In genomic region chrX:1537031-1537715, GRCh38 we compare ENCODE assay signal across 8 cellular contexts. TPM values are rescaled to one million over a fixed set of nuclear protein-coding genes. Genes with fewer than 3 reads are reported as not detected.
A peak's percentile ranks its signal among the peaks of the same experiment; 100 is the strongest.
DNase-seq lines count a peak whose midpoint lies in the region; ATAC-seq and TF ChIP-seq lines count a peak whose summit lies in the region.

Gene P2RY8 (minus strand): TSS chrX:1537185. CDS start chrX:1466558, 70,627 bp downstream.

- H3K9me3 ChIP-seq in Caco-2: no peaks in the 10 kb centered on the region

- peak within 1 kb of the TSS; percentile 58 for H3K4me3 Mint-ChIP-seq in Caco-2 (ENCODE audit: unreplicated experiment)
- peak within 1 kb of the TSS; percentile 94 for H3K4me3 Mint-ChIP-seq in activated naive CD8-positive, alpha-beta T cell
- H3K4me3 Mint-ChIP-seq in stimulated activated effector memory CD8-positive, alpha-beta T cell treated with anti-CD3 and anti-CD28 coated beads, Interleukin-12 subunit alpha, Interleukin-12 subunit beta, amount 100 ng/mL, for 72 hours: peak within 1 kb of the TSS; percentile 92

- POLR2A ChIA-PET in Caco-2 (lab: Charles Lee): no interaction called here

- intact Hi-C loops in Caco-2 (cut with micrococcal nuclease; ENCODE audit: unreplicated experiment): no loop called here

- no peaks in the 10 kb centered on the region for H3K36me3 Mint-ChIP-seq in Caco-2 (ENCODE audit: insufficient read depth, unreplicated experiment)
- no peaks in the 10 kb centered on the region for H3K36me3 Mint-ChIP-seq in activated naive CD8-positive, alpha-beta T cell
- peaks cover 37% of the 10 kb centered on the region for H3K36me3 Mint-ChIP-seq in stimulated activated effector memory CD8-positive, alpha-beta T cell treated with anti-CD3 and anti-CD28 coated beads, Interleukin-12 subunit alpha, Interleukin-12 subunit beta, amount 100 ng/mL, for 72 hours

- no peak within 1 kb of the TSS for H3K27ac Mint-ChIP-seq in Caco-2 (ENCODE audit: unreplicated experiment)
- H3K27ac Mint-ChIP-seq in activated naive CD8-positive, alpha-beta T cell: peak within 1 kb of the TSS; percentile 99
- peak within 1 kb of the TSS; percentile 97 for H3K27ac Mint-ChIP-seq in stimulated activated effector memory CD8-positive, alpha-beta T cell treated with anti-CD3 and anti-CD28 coated beads, Interleukin-12 subunit alpha, Interleukin-12 subunit beta, amount 100 ng/mL, for 72 hours

- CTCF ChIA-PET in Caco-2 (lab: Charles Lee): no interaction called here

- ATAC-seq in GM19372 (IDR thresholded peaks at IDR 0.05; ENCODE audit: low read depth, unreplicated experiment) (peak; percentile 75), HG03460 (IDR thresholded peaks at IDR 0.05; ENCODE audit: unreplicated experiment) (peak; percentile 53)
- peak; percentile 83 for ATAC-seq in stimulated activated effector memory CD8-positive, alpha-beta T cell treated with anti-CD3 and anti-CD28 coated beads, Interleukin-12 subunit alpha, Interleukin-12 subunit beta, amount 100 ng/mL, for 72 hours

- TF ChIP-seq CTCF in Caco-2 (IDR thresholded peaks at IDR 0.05; ENCODE audit: insufficient read depth in 1 of 2, low read depth in 1 of 2, low read length in 1 of 2, severe bottlenecking in 1 of 2, unreplicated experiment in 1 of 2): no peak

- no peaks in the 10 kb centered on the region for H3K27me3 Mint-ChIP-seq in Caco-2 (ENCODE audit: insufficient read depth, unreplicated experiment)
- no peaks in the 10 kb centered on the region for H3K27me3 Mint-ChIP-seq in activated naive CD8-positive, alpha-beta T cell

- H3K27me3 ChIP-seq in Caco-2 (replicated peaks; ENCODE audit: control insufficient read depth, insufficient read depth, low read length): no peaks in the 10 kb centered on the region

- H3K4me3 ChIP-seq in Caco-2 (ENCODE audit: low read depth, low read length): peak within 1 kb of the TSS; percentile 16

- DNase-seq in Caco-2: no peak
- DNase-seq in T follicular helper cell (ENCODE audit: low read depth): peak; percentile 62
- DNase-seq in lung microvascular endothelial cell (ENCODE audit: low read depth in 2 of 2): peak; percentile 32 to 85
- DNase-seq in stimulated activated effector memory CD8-positive, alpha-beta T cell treated with anti-CD3 and anti-CD28 coated beads, Interleukin-12 subunit alpha, Interleukin-12 subunit beta, amount 100 ng/mL, for 72 hours (ENCODE audit: low spot score in 2 of 2): peak in 1 of 2 donors; percentile 66
- DNase-seq in cerebellum (ENCODE audit: low spot score): no peak

- H3K36me3 ChIP-seq in Caco-2 (ENCODE audit: control insufficient read depth, insufficient read depth, low read length): no peaks in the 10 kb centered on the region

- BruUV-seq in Caco-2 (replicated peaks; lab: Mats Ljungman, UMichigan): no TSS peak

- no peaks in the 10 kb centered on the region for H3K9me3 Mint-ChIP-seq in Caco-2 (ENCODE audit: unreplicated experiment)
- no peaks in the 10 kb centered on the region for H3K9me3 Mint-ChIP-seq in activated naive CD8-positive, alpha-beta T cell (ENCODE audit: low read depth)
- no peaks in the 10 kb centered on the region for H3K9me3 Mint-ChIP-seq in stimulated activated effector memory CD8-positive, alpha-beta T cell treated with anti-CD3 and anti-CD28 coated beads, Interleukin-12 subunit alpha, Interleukin-12 subunit beta, amount 100 ng/mL, for 72 hours

- H3K4me1 Mint-ChIP-seq in Caco-2 (ENCODE audit: low read depth, unreplicated experiment): no peaks in the 10 kb centered on the region
- H3K4me1 Mint-ChIP-seq in activated naive CD8-positive, alpha-beta T cell (ENCODE audit: low read depth): peaks cover 33% of the 10 kb centered on the region
- H3K4me1 Mint-ChIP-seq in stimulated activated effector memory CD8-positive, alpha-beta T cell treated with anti-CD3 and anti-CD28 coated beads, Interleukin-12 subunit alpha, Interleukin-12 subunit beta, amount 100 ng/mL, for 72 hours: peaks cover 16% of the 10 kb centered on the region

- no peaks in the 10 kb centered on the region for H3K4me1 ChIP-seq in Caco-2

RNA-seq across cellular contexts. Expression of gene P2RY8, which starts in this region (rescaled TPM):
- total RNA-seq in Caco-2 (2022): not detected in 2 replicates
- total RNA-seq in lung microvascular endothelial cell: under 0.01 and 0.40 TPM in 2 replicates
- 0.09 TPM for total RNA-seq in cerebellum

Comparison
In these comparisons a context has a peak if more than half of its experiments do, and no peak if none do; other contexts are left out.
1. Peak in DNase-seq in lung microvascular endothelial cell; RNA of the gene not detected or under 1 TPM.